26 cellular contexts compared by ENCODE assay signal in genomic region chr21:28828981-28829380, GRCh38.
DNase-seq lines count a peak whose midpoint lies in the region; ATAC-seq, FAIRE-seq and TF ChIP-seq lines count a peak whose summit lies in the region.
"Had no signal": no experiment of that assay in that cellular context is flagged by ENCODE, and none has a peak within 500 bp of the region (broad histone marks: within the 10 kb centered on the region; RNA-seq: fewer than 3 reads in every experiment).

No MANE protein-coding gene starts in this region.

- H3K4me1 ChIP-seq in Panc1 (ENCODE audit: control insufficient read depth, insufficient read depth, low read length) = no peaks in the 10 kb centered on the region; the same call in 1 of the 2 replicates
- H3K4me1 ChIP-seq: Caco-2, HAP-1 had no signal

- H3K36me3 ChIP-seq in Panc1 (ENCODE audit: control insufficient read depth, insufficient read depth, low read length) = no peaks in the 10 kb centered on the region
- H3K36me3 ChIP-seq: BLaER1 treated with 17β-estradiol and CSF1 and Interleukin-3, amounts not matched to agents 10 nM and 100 nM; HAP-1 had no signal

- intact Hi-C loops in Panc1 (cut with micrococcal nuclease; ENCODE audit: unreplicated experiment) (no loop called here), cardiac septum (cut with DNase I) (no loop called here)

- DNase-seq in NOMO-1 treated with DMSO at 0.1 percent for 48 hours (lab: John Stamatoyannopoulos, UW; ENCODE audit: unreplicated experiment) (peak; percentile 45), NOMO-1 treated with dmso at 0.1 percent for 144 hours (lab: John Stamatoyannopoulos, UW; ENCODE audit: unreplicated experiment) (no peak), Panc1 (ENCODE audit: low read depth, low spot score) (no peak), cardiac septum (ENCODE audit: low spot score) (no peak), foreskin fibroblast (no peak), left lobe of liver (ENCODE audit: low spot score) (no peak)
- DNase-seq: 8988T; Caco-2; CD4-positive, alpha-beta memory T cell; DMS 273 treated with DMSO at 0.1 percent for 48 hours; DMS79 treated with DMSO at 0.1 percent for 48 hours; MM.1S; NCI-H1694; NCI-H2081; NCI-H2171; NCI-H345; NCI-H524; NCI-H82; Right ventricle myocardium superior had no signal

- ATAC-seq in Panc1 (no peak), left lobe of liver (no peak)
- ATAC-seq: GM23338, K562, SK-N-SH treated with all-trans-retinoic acid at 6 μM for 48 hours had no signal

- in situ Hi-C loops in Panc1 (cut with HindIII; ENCODE audit: low pct_unique_long_range_greater_than_20kb, low sequenced_read_pairs) = no loop called here

- no TSS peak for BruUV-seq in Panc1 (replicated peaks; lab: Mats Ljungman, UMichigan)

- POLR2A ChIA-PET in Panc1 (lab: Charles Lee) = interaction anchor here (0.5 kb wide), 1 partner anchor 182 kb away, joined by 8 read pairs; no protein-coding TSS in a partner anchor

- 0 out of 2 replicates have a peak overlapping the region, but pooled peaks have one; percentile 17 for H3K27ac ChIP-seq in Panc1 (ENCODE audit: low read length)
- H3K27ac ChIP-seq: BLaER1 treated with 17β-estradiol and CSF1 and Interleukin-3, amounts not matched to agents 10 nM and 100 nM had no signal

- H3K9me3 ChIP-seq in Panc1 (ENCODE audit: control insufficient read depth, insufficient read depth, low read depth, low read length) = no peaks in the 10 kb centered on the region
- H3K9me3 ChIP-seq: BLaER1 treated with 17β-estradiol and CSF1 and Interleukin-3, amounts not matched to agents 10 nM and 100 nM; Caco-2; HAP-1 had no signal

- H3K4me3 ChIP-seq in Panc1 (ENCODE audit: low read depth in 2 of 2, low read length in 2 of 2) = no peak overlapping the region
- H3K4me3 ChIP-seq in foreskin fibroblast (ENCODE audit: low read depth in 1 of 2, low read length in 2 of 2) = no peak overlapping the region
- H3K4me3 ChIP-seq: BLaER1 treated with 17β-estradiol and CSF1 and Interleukin-3, amounts not matched to agents 10 nM and 100 nM; GM23338; HAP-1; K562 had no signal

- CTCF ChIA-PET in Panc1 (lab: Charles Lee) = no interaction called here

- peak; percentile 83 for FAIRE-seq in endometrium (lab: Jason Lieb, UNC)
- FAIRE-seq: GM18507, K562 had no signal

- TF ChIP-seq CTCF in Panc1 (IDR thresholded peaks at IDR 0.05) (no peak), foreskin fibroblast (IDR thresholded peaks at IDR 0.05; ENCODE audit: low read depth, low read length) (no peak)

- H3K27me3 ChIP-seq in Panc1 (ENCODE audit: control insufficient read depth, insufficient read depth, low read length) = no peaks in the 10 kb centered on the region
- H3K27me3 ChIP-seq: BLaER1 treated with 17β-estradiol and CSF1 and Interleukin-3, amounts not matched to agents 10 nM and 100 nM had no signal
